Comparison of ENCODE assay signal across 9 cellular contexts in the genomic region with DNA sequence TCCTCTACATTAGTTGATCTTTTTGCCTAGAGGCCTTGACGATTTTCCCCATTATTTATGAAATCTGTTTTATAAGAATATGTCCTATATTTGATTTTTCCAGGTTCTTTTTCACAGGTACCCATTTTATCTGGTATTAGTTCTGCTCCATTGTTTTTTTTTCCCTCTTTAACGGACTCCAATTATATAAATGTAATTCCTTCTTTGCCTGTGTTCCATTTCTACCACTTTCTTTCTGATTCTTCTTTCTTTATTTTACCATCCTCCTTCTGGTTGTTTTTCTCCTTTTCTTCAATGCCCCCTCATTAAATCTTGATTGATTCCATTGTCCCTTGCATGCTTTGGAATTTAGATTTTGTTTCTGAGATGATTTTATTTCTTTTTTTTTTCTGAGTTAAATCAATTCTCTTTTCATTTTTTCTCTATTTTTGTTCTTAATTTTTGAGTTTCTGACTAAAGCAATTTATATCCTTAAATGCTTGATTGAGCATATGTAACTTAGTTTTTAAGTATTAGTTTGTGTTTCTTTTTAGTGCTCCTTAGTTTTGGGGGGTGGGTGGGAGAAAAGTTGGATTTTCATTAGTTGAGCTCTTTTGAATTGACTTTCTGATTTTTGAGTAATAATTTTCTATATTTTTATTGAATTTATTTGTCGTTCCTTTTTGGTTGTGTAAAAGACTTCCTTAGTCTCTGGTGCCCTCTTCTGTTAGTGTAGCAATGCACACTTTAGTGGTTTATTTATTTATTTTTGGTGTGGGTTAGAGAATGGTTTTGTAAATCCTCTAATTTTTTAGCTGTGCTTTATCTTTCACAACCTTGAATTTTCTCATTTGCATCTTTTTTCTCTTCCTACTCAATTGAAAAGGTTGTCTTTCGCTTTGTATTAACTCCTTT.
A peak's percentile ranks its signal among the peaks of the same experiment; 100 is the strongest.
DNase-seq lines count a peak whose midpoint lies in the region; ATAC-seq and TF ChIP-seq lines count a peak whose summit lies in the region.
"Had no signal": no experiment of that assay in that cellular context is flagged by ENCODE, and none has a peak within 500 bp of the region (broad histone marks: within the 10 kb centered on the region; RNA-seq: fewer than 3 reads in every experiment).

No MANE protein-coding gene starts in this region.

- DNase-seq in NCI-H1694 treated with DMSO at 0.1 percent for 48 hours (lab: John Stamatoyannopoulos, UW) (peak; percentile 31), NCI-H1694 (lab: John Stamatoyannopoulos, UW) (no peak), NCI-H2227 (lab: John Stamatoyannopoulos, UW; ENCODE audit: unreplicated experiment) (peak; percentile 4), choroid plexus epithelial cell (ENCODE audit: low read depth) (peak; percentile 69), T-helper 17 cell (no peak)
- DNase-seq in effector CD4-positive, alpha-beta T cell: no peak

- no peak for ATAC-seq in T-helper 17 cell
- ATAC-seq in GM19467 (IDR thresholded peaks at IDR 0.05; ENCODE audit: unreplicated experiment): no peak

- peaks cover 11% of the 10 kb centered on the region for H3K4me1 Mint-ChIP-seq in T-helper 17 cell

- peaks cover 2% of the 10 kb centered on the region for H3K36me3 Mint-ChIP-seq in T-helper 17 cell (ENCODE audit: low read depth)

- H2AFZ ChIP-seq in parathyroid adenoma: no peak overlapping the region

- H3K36me3 ChIP-seq in parathyroid adenoma (ENCODE audit: control insufficient read depth, insufficient read depth, low read length): no peaks in the 10 kb centered on the region
- H3K36me3 ChIP-seq: BLaER1 had no signal

- no peak overlapping the region for H3K27ac Mint-ChIP-seq in T-helper 17 cell

- peak; percentile 62 for TF ChIP-seq CTCF in choroid plexus epithelial cell (conservative IDR thresholded peaks at IDR 0.05; ENCODE audit: low read depth, low read length)
- peak; percentile 47 for TF ChIP-seq CTCF in parathyroid adenoma (IDR thresholded peaks at IDR 0.05)

- no peaks in the 10 kb centered on the region for H3K4me1 ChIP-seq in parathyroid adenoma

- no peak overlapping the region for H3K9ac ChIP-seq in parathyroid adenoma
- H3K9ac ChIP-seq: BLaER1 had no signal

- H3K4me3 Mint-ChIP-seq in T-helper 17 cell: no peak overlapping the region

- H3K9me3 ChIP-seq in parathyroid adenoma (ENCODE audit: control insufficient read depth, low read length) (no peaks in the 10 kb centered on the region), T-helper 17 cell (ENCODE audit: control insufficient read depth, low read length, poor library complexity, severe bottlenecking) (no peaks in the 10 kb centered on the region)
- H3K9me3 ChIP-seq: BLaER1 had no signal

- no peaks in the 10 kb centered on the region for H3K27me3 ChIP-seq in parathyroid adenoma (ENCODE audit: control insufficient read depth, insufficient read depth, low read length)
- H3K27me3 ChIP-seq: BLaER1 had no signal

- no peak overlapping the region for H3K4me2 ChIP-seq in parathyroid adenoma (ENCODE audit: low read length)
- H3K4me2 ChIP-seq: BLaER1 had no signal

- no peaks in the 10 kb centered on the region for H3K79me2 ChIP-seq in parathyroid adenoma

- H3K27ac ChIP-seq in parathyroid adenoma: no peak overlapping the region
- H3K27ac ChIP-seq: BLaER1 had no signal

- H3K27me3 Mint-ChIP-seq in T-helper 17 cell: no peaks in the 10 kb centered on the region

- H3K4me3 ChIP-seq in choroid plexus epithelial cell (ENCODE audit: low read depth, low read length) (no peak overlapping the region), parathyroid adenoma (ENCODE audit: low read depth, low read length) (no peak overlapping the region)
- H3K4me3 ChIP-seq: BLaER1 had no signal

Comparison
In these comparisons a context has a peak if more than half of its experiments do, and no peak if none do; other contexts are left out.
1. DNase-seq: peak in NCI-H1694 treated with DMSO at 0.1 percent for 48 hours (single experiment), NCI-H2227 (single experiment) and choroid plexus epithelial cell (single experiment); none in NCI-H1694 (single experiment), T-helper 17 cell (0 of 3) and effector CD4-positive, alpha-beta T cell (single experiment).